ENCODE assay signal across 1 cellular context in the genomic region with DNA sequence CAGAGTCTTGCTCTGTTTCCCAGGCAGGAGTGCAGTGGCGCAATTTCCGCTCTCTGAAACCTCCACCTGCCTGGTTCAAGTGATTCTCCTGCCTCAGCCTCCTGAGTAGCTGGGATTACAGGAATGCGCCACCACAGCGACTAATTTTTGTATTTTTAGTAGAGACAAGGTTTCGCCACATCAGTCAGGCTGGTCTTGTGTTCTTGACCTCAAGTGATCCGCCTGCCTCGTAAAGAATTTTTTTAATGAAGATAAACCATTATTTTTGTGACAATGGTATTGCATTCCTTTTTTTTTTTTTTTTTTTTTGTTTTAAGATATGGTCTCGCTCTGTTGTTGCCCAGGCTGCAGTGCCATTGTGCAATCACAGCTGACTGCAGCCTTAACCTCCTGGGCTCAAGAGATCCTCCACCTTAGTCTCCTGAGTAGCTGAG.
TF ChIP-seq lines count a peak whose summit lies in the region.

No MANE protein-coding gene starts in this region.

TF ChIP-seq in IMR-90, 13 proteins besides CTCF, POLR2A, EP300 and RAD21:
- peak; percentile 73 for TF ChIP-seq CEBPB (IDR thresholded peaks at IDR 0.05; ENCODE audit: low read depth, low read length)
- TF ChIP-seq SMC3 (IDR thresholded peaks at IDR 0.05; ENCODE audit: low read depth, low read length): no peak
- no peak for TF ChIP-seq MAZ (IDR thresholded peaks at IDR 0.05; ENCODE audit: borderline replicate concordance, low read depth, low read length)
